In genomic region chr1:152189657-152190442, GRCh38 we compare ENCODE assay signal across 8 cellular contexts. TPM values are rescaled to one million over a fixed set of nuclear protein-coding genes. Genes with fewer than 3 reads are reported as not detected.
DNase-seq lines count a peak whose midpoint lies in the region; ATAC-seq lines count a peak whose summit lies in the region.

No MANE protein-coding gene starts in this region.

- DNase-seq in AML-193 (lab: John Stamatoyannopoulos, UW) (peak; percentile 61 to 71), NCI-H82 (lab: John Stamatoyannopoulos, UW) (peak; percentile 93)
- peak; percentile 71 for DNase-seq in activated CD4-positive, alpha-beta memory T cell treated with anti-CD3 and anti-CD28 coated beads, Interleukin-2, amount 10 ng/mL, durations not matched to agents 7 days and 5 days
- peak; percentile 48 to 58 for DNase-seq in stimulated activated CD8-positive, alpha-beta memory T cell treated with anti-CD3 and anti-CD28 coated beads, Interleukin-2, amount 100 ng/mL, for 48 hours (ENCODE audit: low read depth in 2 of 2)

- no peaks in the 10 kb centered on the region for H3K36me3 Mint-ChIP-seq in activated CD4-positive, alpha-beta memory T cell treated with anti-CD3 and anti-CD28 coated beads, Interleukin-2, amount 10 ng/mL, durations not matched to agents 7 days and 5 days (ENCODE audit: low read depth)

- no peak overlapping the region for H3K27ac Mint-ChIP-seq in activated CD4-positive, alpha-beta memory T cell treated with anti-CD3 and anti-CD28 coated beads, Interleukin-2, amount 10 ng/mL, durations not matched to agents 7 days and 5 days

- peaks cover 39% of the 10 kb centered on the region for H3K27me3 Mint-ChIP-seq in activated CD4-positive, alpha-beta memory T cell treated with anti-CD3 and anti-CD28 coated beads, Interleukin-2, amount 10 ng/mL, durations not matched to agents 7 days and 5 days

- peak overlapping the region; percentile 68 for H3K4me3 Mint-ChIP-seq in activated CD4-positive, alpha-beta memory T cell treated with anti-CD3 and anti-CD28 coated beads, Interleukin-2, amount 10 ng/mL, durations not matched to agents 7 days and 5 days

- peak; percentile 48 for ATAC-seq in GM21786 (IDR thresholded peaks at IDR 0.05; ENCODE audit: unreplicated experiment)
- no peak for ATAC-seq in HG03175 (IDR thresholded peaks at IDR 0.05; ENCODE audit: unreplicated experiment)

- CTCF ChIA-PET in activated CD4-positive, alpha-beta memory T cell treated with anti-CD3 and anti-CD28 coated beads, Interleukin-2, amount 10 ng/mL, durations not matched to agents 7 days and 5 days (lab: Charles Lee), result interaction anchor here (0.7 to 12.4 kb wide), 18 partner anchors 9 to 269 kb away, joined by 3 to 174 read pairs (median 6); no protein-coding TSS in a partner anchor

- peaks cover 7% of the 10 kb centered on the region for H3K4me1 ChIP-seq in endocrine pancreas (ENCODE audit: control insufficient read depth, insufficient read depth, low read length)
- peaks cover 10% of the 10 kb centered on the region for H3K4me1 ChIP-seq in mononuclear cell (ENCODE audit: insufficient read depth, low read length)

- no peaks in the 10 kb centered on the region for H3K9me3 Mint-ChIP-seq in activated CD4-positive, alpha-beta memory T cell treated with anti-CD3 and anti-CD28 coated beads, Interleukin-2, amount 10 ng/mL, durations not matched to agents 7 days and 5 days

- H3K36me3 ChIP-seq in endocrine pancreas (ENCODE audit: control insufficient read depth, insufficient read depth, low read length), result no peaks in the 10 kb centered on the region

- H3K4me3 ChIP-seq in endocrine pancreas (ENCODE audit: control insufficient read depth, insufficient read depth, low read length) (peak overlapping the region; percentile 82), mononuclear cell (ENCODE audit: low read length) (peak overlapping the region; percentile 38)

- no peak overlapping the region for H3K9ac ChIP-seq in endocrine pancreas (ENCODE audit: control insufficient read depth, insufficient read depth, low read length)

- H3K27me3 ChIP-seq in endocrine pancreas (ENCODE audit: control insufficient read depth, insufficient read depth, low read length) (no peaks in the 10 kb centered on the region), mononuclear cell (ENCODE audit: insufficient read depth, low read length) (peaks cover 3% of the 10 kb centered on the region)

- H3K9me3 ChIP-seq in endocrine pancreas (ENCODE audit: control insufficient read depth, low read length) (no peaks in the 10 kb centered on the region), mononuclear cell (ENCODE audit: low read depth, low read length) (no peaks in the 10 kb centered on the region)

- POLR2A ChIA-PET in activated CD4-positive, alpha-beta memory T cell treated with anti-CD3 and anti-CD28 coated beads, Interleukin-2, amount 10 ng/mL, durations not matched to agents 7 days and 5 days (lab: Charles Lee), result interaction anchor here (0.6 to 1.0 kb wide), 3 partner anchors 136 to 269 kb away, joined by 3 to 7 read pairs (median 3); no protein-coding TSS in a partner anchor

- peaks cover 9% of the 10 kb centered on the region for H3K4me1 Mint-ChIP-seq in activated CD4-positive, alpha-beta memory T cell treated with anti-CD3 and anti-CD28 coated beads, Interleukin-2, amount 10 ng/mL, durations not matched to agents 7 days and 5 days

RNA-seq across cellular contexts. Expression of gene RPTN, which starts 30.8 kb away (rescaled TPM):
- total RNA-seq in activated CD4-positive, alpha-beta memory T cell treated with anti-CD3 and anti-CD28 coated beads, Interleukin-2, amount 10 ng/mL, durations not matched to agents 7 days and 5 days, result not detected
- not detected for total RNA-seq in mononuclear cell

RNA-seq across cellular contexts. Expression of gene HRNR, which starts 34.1 kb away (rescaled TPM):
- total RNA-seq in activated CD4-positive, alpha-beta memory T cell treated with anti-CD3 and anti-CD28 coated beads, Interleukin-2, amount 10 ng/mL, durations not matched to agents 7 days and 5 days, result not detected
- under 0.01 TPM for total RNA-seq in mononuclear cell
